In genomic region chr22:33578752-33579151, GRCh38 we compare ENCODE assay signal across 11 cellular contexts.
DNase-seq lines count a peak whose midpoint lies in the region; ATAC-seq and TF ChIP-seq lines count a peak whose summit lies in the region.
"Had no signal": no experiment of that assay in that cellular context is flagged by ENCODE, and none has a peak within 500 bp of the region (broad histone marks: within the 10 kb centered on the region; RNA-seq: fewer than 3 reads in every experiment).

No MANE protein-coding gene starts in this region.

- peaks cover 18% of the 10 kb centered on the region for H3K79me2 ChIP-seq in hepatocyte

- no peaks in the 10 kb centered on the region for H3K9me3 Mint-ChIP-seq in naive B cell
- H3K9me3 Mint-ChIP-seq in effector memory CD8-positive, alpha-beta T cell, result peaks cover 0 to 3% of the 10 kb centered on the region in 2 donors
- H3K9me3 Mint-ChIP-seq: CD14-positive monocyte had no signal

- H3K4me1 Mint-ChIP-seq in naive B cell, result peaks cover 60 to 66% (median 61%) of the 10 kb centered on the region in 3 donors
- H3K4me1 Mint-ChIP-seq in effector memory CD8-positive, alpha-beta T cell (ENCODE audit: low read depth in 2 of 2), result no peaks in the 10 kb centered on the region
- H3K4me1 Mint-ChIP-seq: CD14-positive monocyte had no signal

- ATAC-seq in left ventricle myocardium superior, result peak; percentile 25
- ATAC-seq in Right ventricle myocardium inferior, result no peak
- no peak for ATAC-seq in naive B cell (ENCODE audit: low read depth in 2 of 2)
- no peak for ATAC-seq in effector memory CD8-positive, alpha-beta T cell (replicated peaks)

- no peak overlapping the region for H2AFZ ChIP-seq in hepatocyte

- in situ Hi-C loops in KBM-7 (cut with MboI; ENCODE audit: low pct_unique_long_range_greater_than_20kb, low sequenced_read_pairs), result no loop called here

- DNase-seq in left ventricle myocardium superior (no peak), Right ventricle myocardium inferior (ENCODE audit: missing footprints) (no peak), hepatocyte (ENCODE audit: low spot score) (no peak), naive B cell (no peak), NCI-H2081 treated with DMSO at 0.1 percent for 48 hours (lab: John Stamatoyannopoulos, UW) (no peak), KBM-7 (no peak), putamen (ENCODE audit: low spot score) (no peak)
- no peak for DNase-seq in effector memory CD8-positive, alpha-beta T cell
- DNase-seq: NCI-H526 treated with DMSO at 0.1 percent for 48 hours had no signal

- H3K4me2 ChIP-seq in hepatocyte, result no peak overlapping the region

- H3K27me3 Mint-ChIP-seq in naive B cell, result peaks cover 0 to 4% (median 0%) of the 10 kb centered on the region in 3 donors
- no peaks in the 10 kb centered on the region for H3K27me3 Mint-ChIP-seq in effector memory CD8-positive, alpha-beta T cell

- H3K36me3 ChIP-seq in hepatocyte (replicated peaks; ENCODE audit: insufficient read depth, low read depth), result no peaks in the 10 kb centered on the region

- intact Hi-C loops in left ventricle myocardium superior (cut with micrococcal nuclease) (no loop called here), Right ventricle myocardium inferior (cut with DNase I) (loop anchor here (1.0 to 10.0 kb wide), 3 partner anchors 59 to 346 kb away; partner anchors contain the start of gene LARGE1)

- H4K20me1 ChIP-seq in hepatocyte (ENCODE audit: insufficient read depth, poor library complexity, severe bottlenecking), result no peaks in the 10 kb centered on the region

- WGBS in hepatocyte (ENCODE audit: low lambda C conversion rate, missing lambda C conversion rate), result 60% methylated on average over 1 of the region's 1 CpG

- peak overlapping the region; percentile 46 to 93 (median 86) for H3K27ac Mint-ChIP-seq in naive B cell
- no peak overlapping the region for H3K27ac Mint-ChIP-seq in effector memory CD8-positive, alpha-beta T cell
- H3K27ac Mint-ChIP-seq: CD14-positive monocyte had no signal

- peak overlapping the region in 6 of 8 donors; percentile 47 to 89 (median 72) for H3K4me3 Mint-ChIP-seq in naive B cell
- H3K4me3 Mint-ChIP-seq in effector memory CD8-positive, alpha-beta T cell, result no peak overlapping the region
- H3K4me3 Mint-ChIP-seq: CD14-positive monocyte had no signal

- no peak for TF ChIP-seq CTCF in hepatocyte (IDR thresholded peaks at IDR 0.05; ENCODE audit: poor library complexity)

- no peaks in the 10 kb centered on the region for H3K27me3 ChIP-seq in hepatocyte
- H3K27me3 ChIP-seq: SJCRH30 had no signal

- H3K9me3 ChIP-seq in hepatocyte (ENCODE audit: low read depth), result no peaks in the 10 kb centered on the region
- H3K9me3 ChIP-seq: SJCRH30 had no signal

- H3K4me3 ChIP-seq in hepatocyte, result no peak overlapping the region
- H3K4me3 ChIP-seq: SJCRH30 had no signal

- no peaks in the 10 kb centered on the region for H3K9me2 ChIP-seq in hepatocyte (replicated peaks; ENCODE audit: insufficient read depth)

- peak overlapping the region; percentile 12 for H3K27ac ChIP-seq in hepatocyte
- H3K27ac ChIP-seq: SJCRH30 had no signal

- H3K4me1 ChIP-seq in hepatocyte (ENCODE audit: insufficient read depth), result peaks cover 22% of the 10 kb centered on the region
- H3K4me1 ChIP-seq: SJCRH30 had no signal

- H3K36me3 Mint-ChIP-seq in naive B cell, result no peaks in the 10 kb centered on the region
- H3K36me3 Mint-ChIP-seq in effector memory CD8-positive, alpha-beta T cell (ENCODE audit: insufficient read depth), result no peaks in the 10 kb centered on the region
- H3K36me3 Mint-ChIP-seq: CD14-positive monocyte had no signal

Comparison
In these comparisons a context has a peak if more than half of its experiments do, and no peak if none do; other contexts are left out.
1. H3K27ac Mint-ChIP-seq: peak in naive B cell (6 of 6); none in effector memory CD8-positive, alpha-beta T cell (0 of 2).
2. H3K4me3 Mint-ChIP-seq: peak in naive B cell (6 of 8); none in effector memory CD8-positive, alpha-beta T cell (0 of 2).